Comparison of ENCODE assay signal across 8 cellular contexts in the genomic region with DNA sequence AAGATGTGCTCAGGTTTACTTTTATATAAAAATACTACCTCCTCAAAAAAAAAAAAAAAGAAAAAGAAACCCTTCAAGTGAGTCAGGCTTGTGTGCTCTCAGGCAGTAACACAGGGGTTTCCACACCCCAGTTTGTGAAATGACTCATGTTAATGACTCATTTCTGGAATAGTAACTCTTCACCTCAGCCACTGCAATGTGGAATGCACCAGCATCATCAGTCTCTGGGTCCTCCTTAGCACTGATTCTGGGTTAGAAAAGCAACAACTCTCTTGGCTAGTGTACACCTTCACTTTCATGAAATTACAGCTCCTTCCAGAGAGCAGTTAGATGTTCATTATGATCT.
DNase-seq lines count a peak whose midpoint lies in the region; ATAC-seq and TF ChIP-seq lines count a peak whose summit lies in the region.

No MANE protein-coding gene starts in this region.

- no peaks in the 10 kb centered on the region for H3K4me1 ChIP-seq in heart right ventricle
- H3K4me1 ChIP-seq in tibial nerve, result no peaks in the 10 kb centered on the region

- no peak for TF ChIP-seq EP300 in tibial nerve (IDR thresholded peaks at IDR 0.05)

- ATAC-seq in GM19455 (IDR thresholded peaks at IDR 0.05; ENCODE audit: unreplicated experiment) (peak; percentile 90), HG03354 (IDR thresholded peaks at IDR 0.05; ENCODE audit: poor library complexity, severe bottlenecking, unreplicated experiment) (peak; percentile 88), heart right ventricle (no peak)

- no peak for TF ChIP-seq CTCF in heart right ventricle (IDR thresholded peaks at IDR 0.05)
- no peak for TF ChIP-seq CTCF in tibial nerve (IDR thresholded peaks at IDR 0.05)

- H3K27ac ChIP-seq in heart right ventricle (no peak overlapping the region), tibial nerve (no peak overlapping the region)

- H3K9me3 ChIP-seq in heart right ventricle (peaks cover 0 to 38% (median 10%) of the 10 kb centered on the region in 11 donors), tibial nerve (peaks cover 0 to 25% (median 0%) of the 10 kb centered on the region in 4 donors)

- H3K36me3 ChIP-seq in heart right ventricle (no peaks in the 10 kb centered on the region), tibial nerve (no peaks in the 10 kb centered on the region)

- TF ChIP-seq POLR2A in tibial nerve (IDR thresholded peaks at IDR 0.05), result no peak

- intact Hi-C loops in heart right ventricle (cut with DNase I), result no loop called here

- H3K4me3 ChIP-seq in heart right ventricle (no peak overlapping the region), tibial nerve (no peak overlapping the region)

- H3K27me3 ChIP-seq in heart right ventricle, result no peaks in the 10 kb centered on the region
- no peaks in the 10 kb centered on the region for H3K27me3 ChIP-seq in tibial nerve

- DNase-seq in Caki2 (ENCODE audit: low read depth) (peak; percentile 78), smooth muscle cell of the brain vasculature (ENCODE audit: low read depth, low spot score) (peak; percentile 61), heart right ventricle (no peak), tibial nerve (ENCODE audit: low spot score in 2 of 2) (no peak), NCI-H526 (lab: John Stamatoyannopoulos, UW) (no peak)
- peak; percentile 22 for DNase-seq in activated naive CD4-positive, alpha-beta T cell treated with anti-CD3 and anti-CD28 coated beads, Interleukin-2, amount 50 U/mL, for 16 hours

- in situ Hi-C loops in Caki2 (cut with HindIII; ENCODE audit: low pct_unique_long_range_greater_than_20kb, low sequenced_read_pairs), result no loop called here

Comparison
In these comparisons a context has a peak if more than half of its experiments do, and no peak if none do; other contexts are left out.
1. DNase-seq: peak in Caki2 (single experiment), activated naive CD4-positive, alpha-beta T cell treated with anti-CD3 and anti-CD28 coated beads, Interleukin-2, amount 50 U/mL, for 16 hours (single experiment) and smooth muscle cell of the brain vasculature (single experiment); none in heart right ventricle (0 of 2), tibial nerve (0 of 2) and NCI-H526 (0 of 2).
2. ATAC-seq: peak in GM19455 (single experiment) and HG03354 (single experiment); none in heart right ventricle (0 of 8).